23 cellular contexts compared by ENCODE assay signal in genomic region chr2:657766-658165, GRCh38. TPM values are rescaled to one million over a fixed set of nuclear protein-coding genes. Genes with fewer than 3 reads are reported as not detected.
DNase-seq lines count a peak whose midpoint lies in the region; ATAC-seq and TF ChIP-seq lines count a peak whose summit lies in the region.
"Had no signal": no experiment of that assay in that cellular context is flagged by ENCODE, and none has a peak within 500 bp of the region (broad histone marks: within the 10 kb centered on the region; RNA-seq: fewer than 3 reads in every experiment).

No MANE protein-coding gene starts in this region.

- TF ChIP-seq CTCF in DND-41 (IDR thresholded peaks at IDR 0.05; ENCODE audit: borderline replicate concordance, extremely low read depth, low read length, poor library complexity, severe bottlenecking) = no peak
- no peak for TF ChIP-seq CTCF in osteoblast (IDR thresholded peaks at IDR 0.05; ENCODE audit: extremely low read depth, low read depth, low read length)
- no peak for TF ChIP-seq CTCF in testis (IDR thresholded peaks at IDR 0.05)

- peaks cover 38% of the 10 kb centered on the region for H3K4me1 Mint-ChIP-seq in activated T-helper 17 cell treated with anti-CD3 and anti-CD28 coated beads, Interleukin-2, amount 50 U/mL, for 72 hours

- 81 to 89% methylated on average over 6 of the region's 6 CpGs for WGBS in testis, 2 donors
- WGBS in GM23248 (ENCODE audit: low coverage in 1 of 2, low lambda C conversion rate in 2 of 2, missing lambda C conversion rate in 2 of 2), 2 experiments = 79 to 81% methylated on average over 6 of the region's 6 CpGs

- no peaks in the 10 kb centered on the region for H3K9me3 Mint-ChIP-seq in activated T-helper 17 cell treated with anti-CD3 and anti-CD28 coated beads, Interleukin-2, amount 50 U/mL, for 72 hours
- H3K9me3 Mint-ChIP-seq: CD8-positive, alpha-beta T cell had no signal

- no peaks in the 10 kb centered on the region for H3K27me3 Mint-ChIP-seq in activated T-helper 17 cell treated with anti-CD3 and anti-CD28 coated beads, Interleukin-2, amount 50 U/mL, for 72 hours

- intact Hi-C loops in testis (cut with DNase I; ENCODE audit: low total_unique reads) = no loop called here

- H3K79me2 ChIP-seq in DND-41 (ENCODE audit: insufficient read depth, low read length) (no peaks in the 10 kb centered on the region), osteoblast (ENCODE audit: insufficient read depth, low read length) (no peaks in the 10 kb centered on the region), GM23248 (ENCODE audit: insufficient read depth) (no peaks in the 10 kb centered on the region)

- H3K4me3 ChIP-seq in DND-41 (ENCODE audit: low read depth in 1 of 2, low read length in 2 of 2) = no peak overlapping the region
- H3K4me3 ChIP-seq in osteoblast (ENCODE audit: insufficient read depth, low read length) = no peak overlapping the region
- H3K4me3 ChIP-seq in testis = no peak overlapping the region
- no peak overlapping the region for H3K4me3 ChIP-seq in GM23248
- H3K4me3 ChIP-seq: A549, GM12878 had no signal

- H3K4me3 Mint-ChIP-seq in activated T-helper 17 cell treated with anti-CD3 and anti-CD28 coated beads, Interleukin-2, amount 50 U/mL, for 72 hours = no peak overlapping the region
- H3K4me3 Mint-ChIP-seq: CD8-positive, alpha-beta T cell had no signal

- DNase-seq in DND-41 (no peak), osteoblast (ENCODE audit: insufficient read length, low spot score, missing footprints) (peak; percentile 25), testis (peak; percentile 4), GM23248 (no peak), SHP77 treated with DMSO at 0.1 percent for 48 hours (lab: John Stamatoyannopoulos, UW) (no peak)
- DNase-seq: AML-193; Caco-2; CD8-positive, alpha-beta T cell; EL; GDM1; MV-4-11; NCI-H1105; NCI-H1436 treated with DMSO at 0.1 percent for 48 hours; NCI-H2029; NCI-H446 treated with DMSO at 0.1 percent for 48 hours; NCI-H526 treated with DMSO at 0.1 percent for 48 hours; Right ventricle myocardium superior; RPMI8226 had no signal

- ATAC-seq in DND-41 (ENCODE audit: insufficient read depth, low read depth) = no peak
- ATAC-seq in activated T-helper 17 cell treated with anti-CD3 and anti-CD28 coated beads, Interleukin-2, amount 50 U/mL, for 72 hours (replicated peaks) = no peak
- no peak for ATAC-seq in GM18498 (IDR thresholded peaks at IDR 0.05; ENCODE audit: unreplicated experiment)
- ATAC-seq: A549; CD8-positive, alpha-beta T cell; GM12878 had no signal

- no peak overlapping the region for H3K4me2 ChIP-seq in DND-41 (ENCODE audit: insufficient read depth, low read length)
- H3K4me2 ChIP-seq in osteoblast (ENCODE audit: insufficient read depth, low read length) = no peak overlapping the region
- H3K4me2 ChIP-seq in GM23248 (ENCODE audit: unreplicated experiment) = no peak overlapping the region
- H3K4me2 ChIP-seq: A549 had no signal

- H3K36me3 Mint-ChIP-seq in activated T-helper 17 cell treated with anti-CD3 and anti-CD28 coated beads, Interleukin-2, amount 50 U/mL, for 72 hours (ENCODE audit: low read depth) = peaks cover 2% of the 10 kb centered on the region
- H3K36me3 Mint-ChIP-seq: CD8-positive, alpha-beta T cell had no signal

- H3K9me3 ChIP-seq in DND-41 (ENCODE audit: insufficient read depth, low read length, severe bottlenecking) (no peaks in the 10 kb centered on the region), osteoblast (ENCODE audit: low read depth, low read length) (no peaks in the 10 kb centered on the region), testis (no peaks in the 10 kb centered on the region), GM23248 (ENCODE audit: low read depth) (no peaks in the 10 kb centered on the region)
- H3K9me3 ChIP-seq: Caco-2 had no signal

- no peak for TF ChIP-seq POLR2A in testis (IDR thresholded peaks at IDR 0.05)

- peak overlapping the region; percentile 68 for H3K27ac Mint-ChIP-seq in activated T-helper 17 cell treated with anti-CD3 and anti-CD28 coated beads, Interleukin-2, amount 50 U/mL, for 72 hours

- no peaks in the 10 kb centered on the region for H3K9me2 ChIP-seq in GM23248 (ENCODE audit: insufficient read depth)

- H4K20me1 ChIP-seq in DND-41 (ENCODE audit: insufficient read depth, low read length) = no peaks in the 10 kb centered on the region
- H4K20me1 ChIP-seq in osteoblast (ENCODE audit: insufficient read depth, low read length) = no peaks in the 10 kb centered on the region
- H4K20me1 ChIP-seq in GM23248 (ENCODE audit: insufficient read depth) = no peaks in the 10 kb centered on the region

- no peak overlapping the region for H3K9ac ChIP-seq in DND-41 (ENCODE audit: low read depth, low read length)
- no peak overlapping the region for H3K9ac ChIP-seq in GM23248

- H2AFZ ChIP-seq in DND-41 (ENCODE audit: low read depth, low read length) (no peak overlapping the region), osteoblast (ENCODE audit: low read length) (no peak overlapping the region), GM23248 (no peak overlapping the region)

- H3F3A ChIP-seq in GM23248 (ENCODE audit: insufficient read depth) = no peaks in the 10 kb centered on the region

- in situ Hi-C loops in GM23248 (cut with MboI) = no loop called here

- H3K36me3 ChIP-seq in DND-41 (ENCODE audit: insufficient read depth, low read length) = peaks cover 2% of the 10 kb centered on the region; the same call in 1 of the 2 replicates
- no peaks in the 10 kb centered on the region for H3K36me3 ChIP-seq in osteoblast (ENCODE audit: insufficient read depth, low read length)
- H3K36me3 ChIP-seq in testis (ENCODE audit: low read depth, missing control alignments) = no peaks in the 10 kb centered on the region
- H3K36me3 ChIP-seq in GM23248 (ENCODE audit: low read depth) = no peaks in the 10 kb centered on the region

- 0 out of 2 replicates have a peak overlapping the region, but pooled peaks have one; percentile 12 for H3K27ac ChIP-seq in DND-41 (ENCODE audit: low read length)
- H3K27ac ChIP-seq in osteoblast (ENCODE audit: low read depth, low read length) = no peak overlapping the region
- no peak overlapping the region for H3K27ac ChIP-seq in testis
- no peak overlapping the region for H3K27ac ChIP-seq in GM23248
- H3K27ac ChIP-seq: A549, C4-2B had no signal

- H3K27me3 ChIP-seq in DND-41 (ENCODE audit: insufficient read depth, low read length, poor library complexity) = no peaks in the 10 kb centered on the region
- peaks cover 18% of the 10 kb centered on the region for H3K27me3 ChIP-seq in osteoblast (ENCODE audit: insufficient read depth, low read length)
- H3K27me3 ChIP-seq in testis = no peaks in the 10 kb centered on the region
- no peaks in the 10 kb centered on the region; the same call in 1 of the 2 replicates for H3K27me3 ChIP-seq in GM23248 (replicated peaks; ENCODE audit: insufficient read depth)

- H3K4me1 ChIP-seq in DND-41 (ENCODE audit: insufficient read depth, low read length) (peaks cover 47% of the 10 kb centered on the region), osteoblast (ENCODE audit: insufficient read depth, low read length) (no peaks in the 10 kb centered on the region), testis (peaks cover 15% of the 10 kb centered on the region), GM23248 (ENCODE audit: insufficient read depth) (no peaks in the 10 kb centered on the region)
- H3K4me1 ChIP-seq: A549, Caco-2 had no signal

RNA-seq across cellular contexts. Expression of gene TMEM18, which starts 19.4 kb away (rescaled TPM):
- total RNA-seq in activated T-helper 17 cell treated with anti-CD3 and anti-CD28 coated beads, Interleukin-2, amount 50 U/mL, for 72 hours = 10 to 100 TPM; 35.4 to 36.6 TPM
- 15.0 and 15.9 TPM in 2 replicates for total RNA-seq in osteoblast
- 10 to 100 TPM; 18.0 to 25.8 TPM for total RNA-seq in testis
- polyA plus RNA-seq in testis (ENCODE audit: insufficient read depth, low read depth, low replicate concordance) = 30.5 TPM
- total RNA-seq in GM23248 (2014; rRNA removed; shearing (Covaris generic)) = 9.9 and 16.2 TPM in 2 replicates
- 37.7 and 40.0 TPM in 2 replicates for polyA plus RNA-seq in GM23248 (2016; fragmentation: Nextera tagmentation; extraction: Ambion mirVana)

Comparison
In these comparisons a context has a peak if more than half of its experiments do, and no peak if none do; other contexts are left out.
1. DNase-seq: peak in osteoblast (single experiment) and testis (single experiment); none in DND-41 (single experiment), GM23248 (single experiment) and SHP77 treated with DMSO at 0.1 percent for 48 hours (single experiment).